8 cellular contexts compared by ENCODE assay signal in genomic region chr1:155044812-155045690, GRCh38.
DNase-seq lines count a peak whose midpoint lies in the region; ATAC-seq and TF ChIP-seq lines count a peak whose summit lies in the region.

No MANE protein-coding gene starts in this region.

- no peaks in the 10 kb centered on the region for H3K36me3 ChIP-seq in neutrophil

- TF ChIP-seq CTCF in neutrophil (IDR thresholded peaks at IDR 0.05) = peak; percentile 64

- H3K4me1 ChIP-seq in neutrophil (ENCODE audit: control insufficient read depth in 1 of 2, insufficient read depth in 1 of 2, low read depth in 1 of 2, low read length in 1 of 2) = peaks cover 4 to 8% of the 10 kb centered on the region in 2 experiments

- no peak for ATAC-seq in HG03097 (IDR thresholded peaks at IDR 0.05; ENCODE audit: low FRiP score, unreplicated experiment)

- H3K27ac ChIP-seq in neutrophil = no peak overlapping the region

- no peak overlapping the region for H3K4me3 ChIP-seq in neutrophil (ENCODE audit: low read depth in 1 of 2, low read length in 1 of 2)

- H3K27me3 ChIP-seq in neutrophil = no peaks in the 10 kb centered on the region

- no peaks in the 10 kb centered on the region for H3K9me3 ChIP-seq in neutrophil

- peak; percentile 66 for DNase-seq in DMS114 treated with DMSO at 0.1 percent for 48 hours (lab: John Stamatoyannopoulos, UW; ENCODE audit: unreplicated experiment)
- peak; percentile 93 for DNase-seq in HuH-7 (ENCODE audit: low spot score)
- peak; percentile 92 for DNase-seq in RKO (ENCODE audit: low spot score)
- peak; percentile 64 for DNase-seq in activated naive CD4-positive, alpha-beta T cell treated with Interleukin-2 at 50 U/mL for 16 hours
- DNase-seq in foreskin melanocyte = peak; percentile 75
- no peak for DNase-seq in NCI-H187 treated with DMSO at 0.1 percent for 48 hours (lab: John Stamatoyannopoulos, UW)
